In genomic region chr7:51797371-51797770, GRCh38 we compare ENCODE assay signal across 3 cellular contexts.
TF ChIP-seq lines count a peak whose summit lies in the region.

No MANE protein-coding gene starts in this region.

TF ChIP-seq in A549, 52 proteins besides CTCF, POLR2A, EP300 and RAD21:
- 0 out of 2 replicates have a peak, but pooled peaks have one; percentile 34 for TF ChIP-seq NFE2L2 (conservative IDR thresholded peaks at IDR 0.05; ENCODE audit: low read length)
- TF ChIP-seq MAFK (IDR thresholded peaks at IDR 0.05; ENCODE audit: partially characterized antibody) = peak; percentile 84
- no peak for TF ChIP-seq BHLHE40 (IDR thresholded peaks at IDR 0.05; ENCODE audit: low read depth, low read length)

TF ChIP-seq in IMR-90, 13 proteins besides CTCF, POLR2A, EP300 and RAD21:
- TF ChIP-seq SMC3 (IDR thresholded peaks at IDR 0.05; ENCODE audit: low read depth, low read length) = no peak
- TF ChIP-seq CHD1 (IDR thresholded peaks at IDR 0.05; ENCODE audit: low read depth, low read length) = no peak
- TF ChIP-seq MAZ (IDR thresholded peaks at IDR 0.05; ENCODE audit: borderline replicate concordance, low read depth, low read length) = no peak
- no peak for TF ChIP-seq USF2 (IDR thresholded peaks at IDR 0.05; ENCODE audit: low read depth, low read length)
- no peak for TF ChIP-seq BHLHE40 (IDR thresholded peaks at IDR 0.05; ENCODE audit: low read depth, low read length)
- TF ChIP-seq CEBPB (IDR thresholded peaks at IDR 0.05; ENCODE audit: low read depth, low read length) = no peak
- TF ChIP-seq RFX5 (IDR thresholded peaks at IDR 0.05; ENCODE audit: low read depth, low read length) = no peak
- TF ChIP-seq MXI1 (IDR thresholded peaks at IDR 0.05; ENCODE audit: borderline replicate concordance, low read depth, low read length) = no peak
- no peak for TF ChIP-seq FOS (IDR thresholded peaks at IDR 0.05; ENCODE audit: low read depth, low read length)
- no peak for TF ChIP-seq RCOR1 (IDR thresholded peaks at IDR 0.05; ENCODE audit: insufficient replicate concordance, low read length)
- peak; percentile 69 for TF ChIP-seq NFE2L2 (IDR thresholded peaks at IDR 0.05; ENCODE audit: low read depth, low read length)
- TF ChIP-seq MAFK (IDR thresholded peaks at IDR 0.05; ENCODE audit: low read depth, low read length) = peak; percentile 82
- no peak for TF ChIP-seq ELK1 (IDR thresholded peaks at IDR 0.05; ENCODE audit: borderline replicate concordance, low read depth, low read length)

TF ChIP-seq in H1, 55 proteins besides CTCF, POLR2A, EP300 and RAD21:
- TF ChIP-seq SIRT6 (IDR thresholded peaks at IDR 0.05; ENCODE audit: low read length) (no peak), MAFK (IDR thresholded peaks at IDR 0.05; ENCODE audit: low read depth, low read length) (peak; percentile 85), BACH1 (IDR thresholded peaks at IDR 0.05; ENCODE audit: low read length) (0 out of 2 replicates have a peak, but pooled peaks have one; percentile 14)
